In genomic region chr15:64009241-64009640, GRCh38 we compare ENCODE assay signal across 10 cellular contexts. TPM values are rescaled to one million over a fixed set of nuclear protein-coding genes. Genes with fewer than 3 reads are reported as not detected.
DNase-seq lines count a peak whose midpoint lies in the region; ATAC-seq, FAIRE-seq and TF ChIP-seq lines count a peak whose summit lies in the region.
"Had no signal": no experiment of that assay in that cellular context is flagged by ENCODE, and none has a peak within 500 bp of the region (broad histone marks: within the 10 kb centered on the region; RNA-seq: fewer than 3 reads in every experiment).

No MANE protein-coding gene starts in this region.

- H3K4me1 ChIP-seq in K562 (replicated peaks in 1 of 2; ENCODE audit: control insufficient read depth in 2 of 2, insufficient read depth in 2 of 2, low read length in 2 of 2): peaks cover 11 to 42% of the 10 kb centered on the region in 2 experiments; a peak in 4 of 5 replicates
- H3K4me1 ChIP-seq in esophagus muscularis mucosa: peaks cover 6 to 24% (median 17%) of the 10 kb centered on the region in 4 donors
- H3K4me1 ChIP-seq: BE2C had no signal

- peaks cover 69% of the 10 kb centered on the region for H3K4me1 Mint-ChIP-seq in stimulated activated naive CD8-positive, alpha-beta T cell treated with anti-CD3 and anti-CD28 coated beads, Interleukin-15, Interleukin-2, amounts not matched to agents 100 ng/mL and 50 ng/mL, for 24 hours (ENCODE audit: low read depth)
- H3K4me1 Mint-ChIP-seq in memory B cell: peaks cover 39% of the 10 kb centered on the region

- H3K9me1 ChIP-seq in K562 (ENCODE audit: control insufficient read depth, insufficient read depth, low read length): no peaks in the 10 kb centered on the region

- H3K79me2 ChIP-seq in K562 (ENCODE audit: control insufficient read depth, insufficient read depth, low read length): no peaks in the 10 kb centered on the region

- no peaks in the 10 kb centered on the region for H3K27me3 ChIP-seq in K562 (ENCODE audit: control insufficient read depth in 2 of 2, insufficient read depth in 2 of 2, low read length in 2 of 2)
- no peaks in the 10 kb centered on the region for H3K27me3 ChIP-seq in esophagus muscularis mucosa
- H3K27me3 ChIP-seq: BE2C had no signal

- no peaks in the 10 kb centered on the region for H4K20me1 ChIP-seq in K562 (replicated peaks; ENCODE audit: control insufficient read depth, insufficient read depth, low read length)

- intact Hi-C loops in K562 (cut with micrococcal nuclease): no loop called here
- intact Hi-C loops in esophagus muscularis mucosa (cut with DNase I): no loop called here

- in situ Hi-C loops in K562 (cut with MboI): no loop called here

- H3K4me2 ChIP-seq in K562 (ENCODE audit: insufficient read depth, low read length): no peak overlapping the region

- peak overlapping the region; percentile 96 for H3K27ac Mint-ChIP-seq in stimulated activated naive CD8-positive, alpha-beta T cell treated with anti-CD3 and anti-CD28 coated beads, Interleukin-15, Interleukin-2, amounts not matched to agents 100 ng/mL and 50 ng/mL, for 24 hours
- H3K27ac Mint-ChIP-seq in memory B cell: peak overlapping the region; percentile 98

- no TSS peak for BruUV-seq in K562 (replicated peaks; lab: Mats Ljungman, UMichigan)

- no peaks in the 10 kb centered on the region for H3K9me3 ChIP-seq in K562 (replicated peaks; ENCODE audit: control insufficient read depth, insufficient read depth, low read depth, low read length)
- H3K9me3 ChIP-seq in esophagus muscularis mucosa: no peaks in the 10 kb centered on the region
- H3K9me3 ChIP-seq: BE2C, SJSA1 had no signal

- H3K27ac ChIP-seq in K562 (ENCODE audit: extremely low read depth, low read depth, low read length) (no peak overlapping the region), esophagus muscularis mucosa (replicated peaks in 1 of 4) (peak overlapping the region in 2 of 4 donors; percentile 7 to 17), substantia nigra (ENCODE audit: low read depth, low read length, poor library complexity, severe bottlenecking) (no peak overlapping the region)
- H3K27ac ChIP-seq: SJSA1 had no signal

- H3K4me3 ChIP-seq in K562: no peak overlapping the region
- H3K4me3 ChIP-seq in esophagus muscularis mucosa: no peak overlapping the region
- H3K4me3 ChIP-seq: SJSA1 had no signal

- H3K4me3 Mint-ChIP-seq in stimulated activated naive CD8-positive, alpha-beta T cell treated with anti-CD3 and anti-CD28 coated beads, Interleukin-15, Interleukin-2, amounts not matched to agents 100 ng/mL and 50 ng/mL, for 24 hours: peak overlapping the region; percentile 73
- peak overlapping the region; percentile 57 for H3K4me3 Mint-ChIP-seq in memory B cell

- no peak for FAIRE-seq in K562 (lab: Jason Lieb, UNC)

- CTCF ChIA-PET in K562 (lab: Yijun Ruan, JAX; ENCODE audit: low intra/inter-chr PET ratio): no interaction called here

- H3K9me3 Mint-ChIP-seq in stimulated activated naive CD8-positive, alpha-beta T cell treated with anti-CD3 and anti-CD28 coated beads, Interleukin-15, Interleukin-2, amounts not matched to agents 100 ng/mL and 50 ng/mL, for 24 hours: no peaks in the 10 kb centered on the region
- no peaks in the 10 kb centered on the region for H3K9me3 Mint-ChIP-seq in memory B cell

- no peaks in the 10 kb centered on the region for H3K27me3 Mint-ChIP-seq in stimulated activated naive CD8-positive, alpha-beta T cell treated with anti-CD3 and anti-CD28 coated beads, Interleukin-15, Interleukin-2, amounts not matched to agents 100 ng/mL and 50 ng/mL, for 24 hours
- H3K27me3 Mint-ChIP-seq in memory B cell: no peaks in the 10 kb centered on the region

- no peak for ATAC-seq in stimulated activated naive CD8-positive, alpha-beta T cell treated with anti-CD3 and anti-CD28 coated beads, Interleukin-15, Interleukin-2, amounts not matched to agents 100 U/mL and 50 U/mL, for 24 hours
- no peak for ATAC-seq in K562
- ATAC-seq in memory B cell (ENCODE audit: low read depth): no peak
- no peak for ATAC-seq in HG03135 (IDR thresholded peaks at IDR 0.05; ENCODE audit: unreplicated experiment)

- TF ChIP-seq CTCF in K562 (IDR thresholded peaks at IDR 0.05 in 2 of 3, conservative IDR thresholded peaks at IDR 0.05 in 1 of 3; ENCODE audit: insufficient read depth in 2 of 3, low read depth in 1 of 3, low read length in 3 of 3) (no peak), esophagus muscularis mucosa (IDR thresholded peaks at IDR 0.05) (no peak)

- peak overlapping the region in 1 of 2 experiments; percentile 31; a peak in 1 of 4 replicates for H3K9ac ChIP-seq in K562 (ENCODE audit: insufficient read depth in 1 of 2, low read depth in 2 of 2, low read length in 2 of 2)

- no peak for DNase-seq in stimulated activated naive CD8-positive, alpha-beta T cell treated with anti-CD3 and anti-CD28 coated beads, Interleukin-15, Interleukin-2, amounts not matched to agents 100 U/mL and 50 U/mL, for 24 hours
- DNase-seq in K562 (ENCODE audit: extremely low read depth in 1 of 4, low spot score in 3 of 4): no peak
- DNase-seq in memory B cell (ENCODE audit: low spot score in 2 of 2): no peak
- no peak for DNase-seq in NOMO-1 (lab: John Stamatoyannopoulos, UW; ENCODE audit: unreplicated experiment in 2 of 2)
- DNase-seq in esophagus muscularis mucosa (ENCODE audit: extremely low spot score): no peak
- no peak for DNase-seq in substantia nigra (lab: John Stamatoyannopoulos, UW)
- DNase-seq: BE2C had no signal

- POLR2A ChIA-PET in K562 (lab: Yijun Ruan, JAX): interaction anchor here (1.0 to 1.3 kb wide), 4 partner anchors 8 to 308 kb away, joined by 3 to 5 read pairs (median 4); no protein-coding TSS in a partner anchor

- H3K36me3 ChIP-seq in K562 (ENCODE audit: control insufficient read depth, insufficient read depth, low read length) (no peaks in the 10 kb centered on the region), esophagus muscularis mucosa (no peaks in the 10 kb centered on the region)
- H3K36me3 ChIP-seq: BE2C, SJSA1 had no signal

- H2AFZ ChIP-seq in K562 (ENCODE audit: low read depth, low read length): no peak overlapping the region

- no peak for TF ChIP-seq EP300 in K562 (IDR thresholded peaks at IDR 0.05; ENCODE audit: low read length)
- no peak for TF ChIP-seq EP300 in esophagus muscularis mucosa (IDR thresholded peaks at IDR 0.05)

- TF ChIP-seq POLR2A in K562 (conservative IDR thresholded peaks at IDR 0.05) (no peak), esophagus muscularis mucosa (IDR thresholded peaks at IDR 0.05; ENCODE audit: low read depth) (no peak)

- 17% methylated on average over 2 of the region's 2 CpGs for WGBS in K562 (ENCODE audit: insufficient coverage, low coverage, missing lambda C conversion rate)
- WGBS in esophagus muscularis mucosa: 79% methylated on average over 2 of the region's 2 CpGs

- no peak for TF ChIP-seq RAD21 in K562 (CRISPR knock-in tag; conservative IDR thresholded peaks at IDR 0.05 in 1 of 2, IDR thresholded peaks at IDR 0.05 in 1 of 2)

- no peaks in the 10 kb centered on the region for H3K36me3 Mint-ChIP-seq in stimulated activated naive CD8-positive, alpha-beta T cell treated with anti-CD3 and anti-CD28 coated beads, Interleukin-15, Interleukin-2, amounts not matched to agents 100 ng/mL and 50 ng/mL, for 24 hours (ENCODE audit: low read depth)
- peaks cover 6% of the 10 kb centered on the region for H3K36me3 Mint-ChIP-seq in memory B cell

TF ChIP-seq in K562, 482 proteins besides CTCF, POLR2A, EP300 and RAD21:
- no peak for TF ChIP-seq ETV6 (IDR thresholded peaks at IDR 0.05; ENCODE audit: borderline replicate concordance in 1 of 2, low read depth in 2 of 2, low read length in 1 of 2)
- no peak for TF ChIP-seq ETV6 (CRISPR knock-in tag; IDR thresholded peaks at IDR 0.05; ENCODE audit: borderline replicate concordance)
- peak; percentile 39 for TF ChIP-seq EGR1 (conservative IDR thresholded peaks at IDR 0.05)

RNA-seq across cellular contexts. Expression of gene DAPK2, which starts 37.0 kb away (rescaled TPM):
- total RNA-seq in K562 (2011; cell fraction: chromatin; rRNA removed; ENCODE audit: low replicate concordance): 6.8 and 11.4 TPM in 2 replicates
- total RNA-seq in K562 (2011; cell fraction: nucleolus; rRNA removed): 5.1 and 6.5 TPM in 2 replicates
- total RNA-seq in K562 (2011; cell fraction: nucleoplasm; rRNA removed): 7.7 and 10.2 TPM in 2 replicates
- total RNA-seq in K562 (2014; rRNA removed) (2.2 and 3.3 TPM in 2 replicates), K562 (2014; rRNA removed; fragmentation: Illumina TruSeq; extraction: Trizol) (1.6 and 1.7 TPM in 2 replicates), K562 (2015; rRNA removed; fragmentation: Illumina TruSeq; extraction: Trizol) (1.3 and 2.2 TPM in 2 replicates), K562 (2021) (3.3 and 3.9 TPM in 2 replicates), esophagus muscularis mucosa (10 to 100 TPM in 1 of 4 donors, 1 to 10 TPM in 3; 1.5 to 11.2 (median 7.3) TPM)
- polyA plus RNA-seq in K562 (2011; rRNA removed) (2.9 and 5.2 TPM in 2 replicates), K562 (2014; fragmentation: Illumina TruSeq; extraction: Trizol) (1.4 and 1.9 TPM in 2 replicates), K562 (2014; fragmentation: Nextera tagmentation; extraction: Ambion mirVana) (under 1 TPM; 0.14 to 0.20 TPM), K562 (2014; rRNA removed) (3.5 and 3.6 TPM in 2 replicates)
- 2.5 and 5.4 TPM in 2 replicates for polyA plus RNA-seq in K562 (2011; cell fraction: cytosol; rRNA removed)
- 7.6 and 18.2 TPM in 2 replicates for polyA plus RNA-seq in K562 (2011; cell fraction: nucleus; rRNA removed)
- polyA plus RNA-seq in K562 (2012): 1.7 and 4.1 TPM in 2 replicates
- 2.5 and 3.3 TPM in 2 replicates for polyA minus RNA-seq in K562 (2011; rRNA and poly(A)+ RNA removed)
- polyA minus RNA-seq in K562 (2011; cell fraction: cytosol; rRNA and poly(A)+ RNA removed): 2.2 and 2.9 TPM in 2 replicates
- 3.6 and 5.4 TPM in 2 replicates for polyA minus RNA-seq in K562 (2011; cell fraction: nucleus; rRNA and poly(A)+ RNA removed)
